Comparison of ENCODE assay signal across 8 cellular contexts in genomic region chr12:51216652-51217051, GRCh38. TPM values are rescaled to one million over a fixed set of nuclear protein-coding genes. Genes with fewer than 3 reads are reported as not detected.
DNase-seq lines count a peak whose midpoint lies in the region; ATAC-seq and TF ChIP-seq lines count a peak whose summit lies in the region.

No MANE protein-coding gene starts in this region.

- H3K36me3 ChIP-seq in upper lobe of right lung, result no peaks in the 10 kb centered on the region

- DNase-seq in activated naive CD4-positive, alpha-beta T cell treated with anti-CD3 and anti-CD28 coated beads, Interleukin-2, amount 10 ng/mL, durations not matched to agents 7 days and 5 days, result no peak
- DNase-seq in activated naive CD4-positive, alpha-beta T cell treated with Interleukin-2 at 50 U/mL for 16 hours, result no peak
- DNase-seq in MCF 10A (ENCODE audit: unreplicated experiment) (no peak), mesothelial cell of epicardium (ENCODE audit: low spot score in 2 of 2, unreplicated experiment in 2 of 2) (no peak), upper lobe of right lung (no peak), GOT3 (lab: John Stamatoyannopoulos, UW) (no peak), GM03348 (ENCODE audit: low spot score) (no peak), left lobe of liver (ENCODE audit: low spot score) (no peak)

- peak overlapping the region; percentile 97 for H3K27ac ChIP-seq in upper lobe of right lung

- CTCF ChIA-PET in activated naive CD4-positive, alpha-beta T cell treated with anti-CD3 and anti-CD28 coated beads, Interleukin-2, amount 10 ng/mL, durations not matched to agents 7 days and 5 days (lab: Charles Lee), result interaction anchor here (1.2 kb wide), 1 partner anchor 13 kb away, joined by 3 read pairs; no protein-coding TSS in a partner anchor
- CTCF ChIA-PET in MCF 10A (lab: Yijun Ruan, JAX), result no interaction called here

- peak overlapping the region; percentile 56 for H3K4me3 Mint-ChIP-seq in activated naive CD4-positive, alpha-beta T cell treated with anti-CD3 and anti-CD28 coated beads, Interleukin-2, amount 10 ng/mL, durations not matched to agents 7 days and 5 days
- H3K4me3 Mint-ChIP-seq in MCF 10A (ENCODE audit: unreplicated experiment) (peak overlapping the region; percentile 74), mesothelial cell of epicardium (peak overlapping the region; percentile 71)

- POLR2A ChIA-PET in MCF 10A (lab: Yijun Ruan, JAX), result interaction anchor here (1.0 to 3.3 kb wide), 4 partner anchors 12 to 133 kb away, joined by 4 to 38 read pairs (median 6); partner anchors contain the start of genes CSRNP2 and DAZAP2

- peak overlapping the region; percentile 89 for H3K4me3 ChIP-seq in upper lobe of right lung

- H3K9me3 Mint-ChIP-seq in activated naive CD4-positive, alpha-beta T cell treated with anti-CD3 and anti-CD28 coated beads, Interleukin-2, amount 10 ng/mL, durations not matched to agents 7 days and 5 days, result no peaks in the 10 kb centered on the region
- no peaks in the 10 kb centered on the region for H3K9me3 Mint-ChIP-seq in MCF 10A (ENCODE audit: unreplicated experiment)
- no peaks in the 10 kb centered on the region for H3K9me3 Mint-ChIP-seq in mesothelial cell of epicardium

- H3K27me3 Mint-ChIP-seq in activated naive CD4-positive, alpha-beta T cell treated with anti-CD3 and anti-CD28 coated beads, Interleukin-2, amount 10 ng/mL, durations not matched to agents 7 days and 5 days, result peaks cover 9% of the 10 kb centered on the region
- H3K27me3 Mint-ChIP-seq in MCF 10A (ENCODE audit: insufficient read depth, unreplicated experiment), result no peaks in the 10 kb centered on the region
- no peaks in the 10 kb centered on the region for H3K27me3 Mint-ChIP-seq in mesothelial cell of epicardium (ENCODE audit: low read depth)

- no TSS peak for BruUV-seq in MCF 10A (replicated peaks; lab: Mats Ljungman, UMichigan)

- H3K9me3 ChIP-seq in upper lobe of right lung, result no peaks in the 10 kb centered on the region

- TF ChIP-seq CTCF in MCF 10A (IDR thresholded peaks at IDR 0.05; ENCODE audit: unreplicated experiment), result no peak
- TF ChIP-seq CTCF in mesothelial cell of epicardium (IDR thresholded peaks at IDR 0.05; ENCODE audit: unreplicated experiment), result no peak
- no peak for TF ChIP-seq CTCF in upper lobe of right lung (IDR thresholded peaks at IDR 0.05)

- H3K4me1 Mint-ChIP-seq in activated naive CD4-positive, alpha-beta T cell treated with anti-CD3 and anti-CD28 coated beads, Interleukin-2, amount 10 ng/mL, durations not matched to agents 7 days and 5 days, result peaks cover 16% of the 10 kb centered on the region
- H3K4me1 Mint-ChIP-seq in MCF 10A (ENCODE audit: insufficient read depth, unreplicated experiment), result peaks cover 6% of the 10 kb centered on the region
- H3K4me1 Mint-ChIP-seq in mesothelial cell of epicardium, result peaks cover 13% of the 10 kb centered on the region

- peaks cover 15% of the 10 kb centered on the region for H3K4me1 ChIP-seq in upper lobe of right lung

- H3K27me3 ChIP-seq in upper lobe of right lung, result no peaks in the 10 kb centered on the region

- H3K36me3 Mint-ChIP-seq in activated naive CD4-positive, alpha-beta T cell treated with anti-CD3 and anti-CD28 coated beads, Interleukin-2, amount 10 ng/mL, durations not matched to agents 7 days and 5 days, result no peaks in the 10 kb centered on the region
- H3K36me3 Mint-ChIP-seq in MCF 10A (ENCODE audit: insufficient read depth, unreplicated experiment) (no peaks in the 10 kb centered on the region), mesothelial cell of epicardium (no peaks in the 10 kb centered on the region)

- ATAC-seq in upper lobe of right lung (no peak), left lobe of liver (no peak)

- intact Hi-C loops in MCF 10A (cut with micrococcal nuclease) (loop anchor here (5.0 kb wide), 1 partner anchor 169 kb away; the partner anchor contains the start of gene LETMD1), upper lobe of right lung (cut with DNase I) (no loop called here)

- no peak overlapping the region for H3K27ac Mint-ChIP-seq in activated naive CD4-positive, alpha-beta T cell treated with anti-CD3 and anti-CD28 coated beads, Interleukin-2, amount 10 ng/mL, durations not matched to agents 7 days and 5 days
- H3K27ac Mint-ChIP-seq in MCF 10A (ENCODE audit: low read depth, unreplicated experiment) (no peak overlapping the region), mesothelial cell of epicardium (no peak overlapping the region)

RNA-seq across cellular contexts. Expression of gene POU6F1, which starts 1.2 kb away (rescaled TPM):
- 3.0 and 3.8 TPM in 2 replicates for total RNA-seq in MCF 10A (2022)
- 11.3 to 12.8 TPM (median 11.6 TPM) in 3 replicates for total RNA-seq in mesothelial cell of epicardium
- total RNA-seq in upper lobe of right lung, result 19.0 TPM
- total RNA-seq in left lobe of liver, result 7.3 TPM

RNA-seq across cellular contexts. Expression of gene DAZAP2, which starts 22.0 kb away (rescaled TPM):
- 74.2 and 93.2 TPM in 2 replicates for total RNA-seq in MCF 10A (2022)
- total RNA-seq in mesothelial cell of epicardium, result 101 to 107 TPM (median 105 TPM) in 3 replicates
- total RNA-seq in upper lobe of right lung, result 244 TPM
- total RNA-seq in left lobe of liver, result 74.5 TPM

RNA-seq across cellular contexts. Expression of gene TFCP2, which starts 43.7 kb away (rescaled TPM):
- total RNA-seq in MCF 10A (2022) (31.5 and 34.9 TPM in 2 replicates), mesothelial cell of epicardium (43.3 to 45.6 TPM (median 44.9 TPM) in 3 replicates), upper lobe of right lung (25.0 TPM), left lobe of liver (7.7 TPM)

RNA-seq across cellular contexts. Expression of gene SMAGP, which starts 53.6 kb away (rescaled TPM):
- total RNA-seq in MCF 10A (2022), result 17.4 and 19.0 TPM in 2 replicates
- 21.5 to 23.0 TPM (median 22.2 TPM) in 3 replicates for total RNA-seq in mesothelial cell of epicardium
- 34.2 TPM for total RNA-seq in upper lobe of right lung
- 4.0 TPM for total RNA-seq in left lobe of liver
